ENCODE assay signal across 2 cellular contexts in the genomic region with DNA sequence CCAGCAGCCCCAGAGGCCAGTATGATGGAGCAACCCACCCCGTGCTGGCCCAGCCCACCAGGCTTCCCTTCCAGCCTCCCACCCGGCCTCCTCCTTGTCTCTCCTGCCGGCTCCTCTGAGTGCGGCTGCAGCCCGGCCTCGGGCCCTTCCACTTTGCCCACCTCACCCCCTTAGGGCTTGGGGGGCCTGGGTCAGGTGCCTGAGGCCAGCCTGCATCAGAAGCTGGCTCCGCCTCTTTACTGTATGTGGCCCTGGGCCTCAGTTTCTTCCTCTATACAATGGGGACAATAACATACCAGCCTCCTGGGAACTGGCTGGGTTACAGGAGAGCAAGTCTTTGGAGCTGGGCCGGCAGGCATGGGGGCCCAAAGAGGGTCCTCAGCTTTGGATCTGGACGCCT.
A peak's percentile ranks its signal among the peaks of the same experiment; 100 is the strongest.
TF ChIP-seq lines count a peak whose summit lies in the region.

No MANE protein-coding gene starts in this region.

TF ChIP-seq in HepG2, 621 proteins besides CTCF, POLR2A, EP300 and RAD21:
- peak; percentile 67 for TF ChIP-seq ZNF629 (CRISPR knock-in tag; conservative IDR thresholded peaks at IDR 0.05)
- TF ChIP-seq TFDP1 (CRISPR knock-in tag; IDR thresholded peaks at IDR 0.05; ENCODE audit: borderline replicate concordance), result no peak
- TF ChIP-seq ZMYM3 (CRISPR knock-in tag; IDR thresholded peaks at IDR 0.05), result 0 out of 2 replicates have a peak, but pooled peaks have one; percentile 24
- no peak for TF ChIP-seq ZBTB21 (CRISPR knock-in tag; IDR thresholded peaks at IDR 0.05)
TF ChIP-seq in HepG2: peak in this region for 2.

TF ChIP-seq in H1, 55 proteins besides CTCF, POLR2A, EP300 and RAD21:
- no peak for TF ChIP-seq POLR2AphosphoS5 (IDR thresholded peaks at IDR 0.05; ENCODE audit: low read depth, low read length)
- no peak for TF ChIP-seq SIRT6 (IDR thresholded peaks at IDR 0.05; ENCODE audit: low read length)
- TF ChIP-seq JUN (IDR thresholded peaks at IDR 0.05; ENCODE audit: low read depth, low read length), result no peak
- no peak for TF ChIP-seq TBP (IDR thresholded peaks at IDR 0.05; ENCODE audit: low read depth, low read length)
- TF ChIP-seq JUND (IDR thresholded peaks at IDR 0.05; ENCODE audit: low read length), result no peak
- TF ChIP-seq GABPA (IDR thresholded peaks at IDR 0.05; ENCODE audit: borderline replicate concordance, insufficient read depth, low read length), result no peak
- TF ChIP-seq KDM1A (IDR thresholded peaks at IDR 0.05; ENCODE audit: borderline replicate concordance, low read length), result no peak
- TF ChIP-seq SP2 (IDR thresholded peaks at IDR 0.05; ENCODE audit: low read length), result no peak
- no peak for TF ChIP-seq BCL11A (IDR thresholded peaks at IDR 0.05; ENCODE audit: low read depth in 2 of 2, low read length in 2 of 2)
- no peak for TF ChIP-seq CHD2 (IDR thresholded peaks at IDR 0.05; ENCODE audit: low read length)
- no peak for TF ChIP-seq TAF7 (optimal IDR thresholded peaks at IDR 0.05; ENCODE audit: borderline replicate concordance, low read depth, low read length)
- TF ChIP-seq, protein P1, sequence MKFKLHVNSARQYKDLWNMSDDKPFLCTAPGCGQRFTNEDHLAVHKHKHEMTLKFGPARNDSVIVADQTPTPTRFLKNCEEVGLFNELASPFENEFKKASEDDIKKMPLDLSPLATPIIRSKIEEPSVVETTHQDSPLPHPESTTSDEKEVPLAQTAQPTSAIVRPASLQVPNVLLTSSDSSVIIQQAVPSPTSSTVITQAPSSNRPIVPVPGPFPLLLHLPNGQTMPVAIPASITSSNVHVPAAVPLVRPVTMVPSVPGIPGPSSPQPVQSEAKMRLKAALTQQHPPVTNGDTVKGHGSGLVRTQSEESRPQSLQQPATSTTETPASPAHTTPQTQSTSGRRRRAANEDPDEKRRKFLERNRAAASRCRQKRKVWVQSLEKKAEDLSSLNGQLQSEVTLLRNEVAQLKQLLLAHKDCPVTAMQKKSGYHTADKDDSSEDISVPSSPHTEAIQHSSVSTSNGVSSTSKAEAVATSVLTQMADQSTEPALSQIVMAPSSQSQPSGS (IDR thresholded peaks at IDR 0.05; ENCODE audit: low read length), result no peak
- no peak for TF ChIP-seq CREB1 (IDR thresholded peaks at IDR 0.05)
- TF ChIP-seq KDM5A (IDR thresholded peaks at IDR 0.05; ENCODE audit: low read length), result no peak
